8 cellular contexts compared by ENCODE assay signal in genomic region chr1:32611859-32612188, GRCh38. TPM values are rescaled to one million over a fixed set of nuclear protein-coding genes. Genes with fewer than 3 reads are reported as not detected.
DNase-seq lines count a peak whose midpoint lies in the region; ATAC-seq and TF ChIP-seq lines count a peak whose summit lies in the region.

No MANE protein-coding gene starts in this region.

- no peak overlapping the region for H3K27ac Mint-ChIP-seq in activated T-cell treated with anti-CD3 and anti-CD28 coated beads, Interleukin-2, amount 50 U/mL, for 24 hours

- no peak for TF ChIP-seq CTCF in adrenal gland (IDR thresholded peaks at IDR 0.05)
- TF ChIP-seq CTCF in right lobe of liver (IDR thresholded peaks at IDR 0.05): no peak
- TF ChIP-seq CTCF in thyroid gland (IDR thresholded peaks at IDR 0.05): no peak

- peaks cover 3% of the 10 kb centered on the region for H3K27me3 Mint-ChIP-seq in activated T-cell treated with anti-CD3 and anti-CD28 coated beads, Interleukin-2, amount 50 U/mL, for 24 hours

- peaks cover 7% of the 10 kb centered on the region for H3K4me1 Mint-ChIP-seq in activated T-cell treated with anti-CD3 and anti-CD28 coated beads, Interleukin-2, amount 50 U/mL, for 24 hours (ENCODE audit: low read depth)

- peak overlapping the region in 3 of 5 donors; percentile 2 to 64 (median 56) for H3K27ac ChIP-seq in adrenal gland
- peak overlapping the region in 1 of 3 donors; percentile 55 for H3K27ac ChIP-seq in right lobe of liver
- no peak overlapping the region for H3K27ac ChIP-seq in thyroid gland

- H3K4me3 Mint-ChIP-seq in activated T-cell treated with anti-CD3 and anti-CD28 coated beads, Interleukin-2, amount 50 U/mL, for 24 hours: peak overlapping the region; percentile 67

- H3K4me3 ChIP-seq in adrenal gland (peak overlapping the region in 2 of 4 donors; percentile 7 to 60), right lobe of liver (peak overlapping the region; percentile 14 to 50 (median 37)), thyroid gland (replicated peaks in 1 of 3) (peak overlapping the region in 2 of 3 donors; percentile 6 to 16)

- DNase-seq in activated T-cell treated with anti-CD3 and anti-CD28 coated beads, Interleukin-2, amount 50 U/mL, for 24 hours: no peak
- no peak for DNase-seq in activated T-cell treated with anti-CD3 and anti-CD28 coated beads, Interleukin-2, amount 50 U/mL, for 1 hour
- DNase-seq in adrenal gland (no peak), right lobe of liver (no peak), thyroid gland (no peak), AG20443 (ENCODE audit: low spot score) (no peak)
- DNase-seq in stimulated activated CD4-positive, alpha-beta T cell treated with anti-CD3 and anti-CD28 coated beads, Interleukin-12 subunit alpha, Interleukin-12 subunit beta, amount 100 ng/mL, for 4 hours: no peak
- DNase-seq in stimulated activated naive CD4-positive, alpha-beta T cell treated with Interleukin-2 at 50 U/mL for 16 hours (lab: John Stamatoyannopoulos, UW): no peak

- no peaks in the 10 kb centered on the region for H3K36me3 ChIP-seq in adrenal gland (replicated peaks in 1 of 2)
- H3K36me3 ChIP-seq in right lobe of liver: no peaks in the 10 kb centered on the region
- no peaks in the 10 kb centered on the region for H3K36me3 ChIP-seq in thyroid gland

- TF ChIP-seq POLR2A in adrenal gland (IDR thresholded peaks at IDR 0.05) (no peak), right lobe of liver (IDR thresholded peaks at IDR 0.05) (no peak), thyroid gland (IDR thresholded peaks at IDR 0.05) (no peak)

- ATAC-seq in right lobe of liver: no peak

- H3K9me3 ChIP-seq in adrenal gland (replicated peaks in 1 of 3): no peaks in the 10 kb centered on the region
- no peaks in the 10 kb centered on the region for H3K9me3 ChIP-seq in right lobe of liver
- no peaks in the 10 kb centered on the region for H3K9me3 ChIP-seq in thyroid gland

- intact Hi-C loops in adrenal gland (cut with DNase I): no loop called here
- intact Hi-C loops in right lobe of liver (cut with DNase I): no loop called here
- intact Hi-C loops in thyroid gland (cut with DNase I): no loop called here

- WGBS in adrenal gland, 4 donors: 7 to 16% (median 11%) methylated on average over 12 of the region's 12 CpGs
- WGBS in right lobe of liver (ENCODE audit: insufficient coverage, low coverage, low lambda C conversion rate, missing lambda C conversion rate): 3% methylated on average over 4 of the region's 12 CpGs
- 11 to 14% methylated on average over 12 of the region's 12 CpGs for WGBS in thyroid gland, 2 donors

- peaks cover 7% of the 10 kb centered on the region for H3K36me3 Mint-ChIP-seq in activated T-cell treated with anti-CD3 and anti-CD28 coated beads, Interleukin-2, amount 50 U/mL, for 24 hours (ENCODE audit: low read depth)

- H3K27me3 ChIP-seq in adrenal gland: no peaks in the 10 kb centered on the region
- no peaks in the 10 kb centered on the region for H3K27me3 ChIP-seq in right lobe of liver
- no peaks in the 10 kb centered on the region for H3K27me3 ChIP-seq in thyroid gland

- H3K9me3 Mint-ChIP-seq in activated T-cell treated with anti-CD3 and anti-CD28 coated beads, Interleukin-2, amount 50 U/mL, for 24 hours: no peaks in the 10 kb centered on the region

- H3K4me1 ChIP-seq in adrenal gland (replicated peaks in 1 of 2) (peaks cover 3 to 7% of the 10 kb centered on the region in 2 donors), right lobe of liver (peaks cover 0 to 3% (median 0%) of the 10 kb centered on the region in 4 donors), thyroid gland (peaks cover 0 to 4% of the 10 kb centered on the region in 2 donors)

RNA-seq across cellular contexts. Expression of gene ZBTB8OS, which starts 38.5 kb away (rescaled TPM):
- 10 to 100 TPM in 7 of 8 donors, 1 to 10 TPM in 1; 9.7 to 43.7 (median 34.0) TPM for total RNA-seq in adrenal gland
- 10 to 100 TPM; 64.9 to 83.0 (median 77.2) TPM for polyA plus RNA-seq in adrenal gland
- 10 to 100 TPM; 14.1 to 27.6 (median 19.6) TPM for total RNA-seq in right lobe of liver
- 10 to 100 TPM; 28.3 to 43.4 (median 34.9) TPM for total RNA-seq in thyroid gland

RNA-seq across cellular contexts. Expression of gene RBBP4, which starts 39.2 kb away (rescaled TPM):
- total RNA-seq in adrenal gland (100 to 1,000 TPM in 7 of 8 donors, 10 to 100 TPM in 1; 99.1 to 212 (median 160) TPM), right lobe of liver (10 to 100 TPM; 50.1 to 66.1 (median 58.8) TPM), thyroid gland (100 to 1,000 TPM; 100 to 172 (median 138) TPM)
- polyA plus RNA-seq in adrenal gland: 100 to 1,000 TPM in 1 of 3 donors, 10 to 100 TPM in 2; 24.8 to 177 (median 35.0) TPM

Comparison
In these comparisons a context has a peak if more than half of its experiments do, and no peak if none do; other contexts are left out.
1. H3K27ac ChIP-seq: peak in adrenal gland (3 of 5); none in thyroid gland (0 of 3).